ENCODE assay signal across 1 cellular context in the genomic region with DNA sequence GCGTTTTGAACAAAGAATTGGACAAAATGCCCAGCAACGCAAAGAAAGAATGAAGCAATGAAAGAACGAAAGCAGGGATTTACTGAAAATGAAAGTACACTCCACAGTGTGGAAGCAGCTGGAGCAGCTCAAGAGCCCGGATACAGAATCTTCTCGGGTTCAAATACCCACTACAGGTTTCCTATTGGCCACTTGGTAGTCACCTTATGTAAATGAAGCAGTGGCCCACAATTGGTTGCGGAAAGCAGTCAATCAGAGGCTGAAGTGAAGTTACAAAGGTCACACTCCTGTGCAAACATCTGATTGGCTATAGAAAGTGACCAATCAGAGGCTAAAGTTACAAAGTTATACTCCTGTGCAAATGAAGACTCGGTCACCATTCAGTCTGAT.
TF ChIP-seq lines count a peak whose summit lies in the region.

No MANE protein-coding gene starts in this region.

TF ChIP-seq in HepG2, 621 proteins besides CTCF, POLR2A, EP300 and RAD21 (continued from another document):
- TF ChIP-seq ZFP36L1 (CRISPR knock-in tag; IDR thresholded peaks at IDR 0.05) (no peak), LCORL (IDR thresholded peaks at IDR 0.05) (no peak), LCORL (CRISPR knock-in tag; IDR thresholded peaks at IDR 0.05) (no peak), ARID2 (CRISPR knock-in tag; IDR thresholded peaks at IDR 0.05; ENCODE audit: borderline replicate concordance) (no peak), NFYC (CRISPR knock-in tag; IDR thresholded peaks at IDR 0.05) (peak; percentile 90), ZNF652 (CRISPR knock-in tag; IDR thresholded peaks at IDR 0.05; ENCODE audit: borderline replicate concordance, low read depth) (no peak), TGIF2 (CRISPR knock-in tag; IDR thresholded peaks at IDR 0.05) (no peak), MTF2 (CRISPR knock-in tag; IDR thresholded peaks at IDR 0.05; ENCODE audit: borderline replicate concordance) (no peak), PCBP2 (optimal IDR thresholded peaks at IDR 0.05; ENCODE audit: low read depth, low read length, poor library complexity, severe bottlenecking) (no peak), ZNF660 (CRISPR knock-in tag; IDR thresholded peaks at IDR 0.05; ENCODE audit: borderline replicate concordance, low read depth) (no peak), ZNF550 (CRISPR knock-in tag; IDR thresholded peaks at IDR 0.05; ENCODE audit: borderline replicate concordance) (no peak), SP2 (CRISPR knock-in tag; IDR thresholded peaks at IDR 0.05) (peak; percentile 78), PPARG (CRISPR knock-in tag; conservative IDR thresholded peaks at IDR 0.05) (no peak), THAP11 (CRISPR knock-in tag; IDR thresholded peaks at IDR 0.05) (no peak), NFRKB (IDR thresholded peaks at IDR 0.05) (no peak), ZNF329 (CRISPR knock-in tag; IDR thresholded peaks at IDR 0.05; ENCODE audit: low read depth) (no peak), KLF16 (CRISPR knock-in tag; IDR thresholded peaks at IDR 0.05) (no peak), RBM39 (IDR thresholded peaks at IDR 0.05; ENCODE audit: low read depth, low read length, poor library complexity, severe bottlenecking) (no peak), ZNF382 (CRISPR knock-in tag; IDR thresholded peaks at IDR 0.05; ENCODE audit: borderline replicate concordance) (no peak), ZNF737 (CRISPR knock-in tag; IDR thresholded peaks at IDR 0.05; ENCODE audit: borderline replicate concordance) (no peak), RXRB (CRISPR knock-in tag; IDR thresholded peaks at IDR 0.05; ENCODE audit: borderline replicate concordance) (no peak), ZFP36L2 (CRISPR knock-in tag; IDR thresholded peaks at IDR 0.05) (no peak), KAT8 (CRISPR knock-in tag; IDR thresholded peaks at IDR 0.05) (peak; percentile 42; the same call in 1 of the 2 replicates), ZNF670 (CRISPR knock-in tag; IDR thresholded peaks at IDR 0.05; ENCODE audit: borderline replicate concordance) (no peak), ZNF343 (CRISPR knock-in tag; IDR thresholded peaks at IDR 0.05) (no peak), NFYB (CRISPR knock-in tag; IDR thresholded peaks at IDR 0.05) (peak; percentile 92), ZNF441 (CRISPR knock-in tag; IDR thresholded peaks at IDR 0.05; ENCODE audit: borderline replicate concordance) (no peak), PAX8 (CRISPR knock-in tag; IDR thresholded peaks at IDR 0.05; ENCODE audit: borderline replicate concordance) (no peak), IRX3 (CRISPR knock-in tag; IDR thresholded peaks at IDR 0.05; ENCODE audit: borderline replicate concordance, low read depth) (no peak), ZFP41 (CRISPR knock-in tag; IDR thresholded peaks at IDR 0.05; ENCODE audit: borderline replicate concordance) (no peak)
- TF ChIP-seq, protein P1, sequence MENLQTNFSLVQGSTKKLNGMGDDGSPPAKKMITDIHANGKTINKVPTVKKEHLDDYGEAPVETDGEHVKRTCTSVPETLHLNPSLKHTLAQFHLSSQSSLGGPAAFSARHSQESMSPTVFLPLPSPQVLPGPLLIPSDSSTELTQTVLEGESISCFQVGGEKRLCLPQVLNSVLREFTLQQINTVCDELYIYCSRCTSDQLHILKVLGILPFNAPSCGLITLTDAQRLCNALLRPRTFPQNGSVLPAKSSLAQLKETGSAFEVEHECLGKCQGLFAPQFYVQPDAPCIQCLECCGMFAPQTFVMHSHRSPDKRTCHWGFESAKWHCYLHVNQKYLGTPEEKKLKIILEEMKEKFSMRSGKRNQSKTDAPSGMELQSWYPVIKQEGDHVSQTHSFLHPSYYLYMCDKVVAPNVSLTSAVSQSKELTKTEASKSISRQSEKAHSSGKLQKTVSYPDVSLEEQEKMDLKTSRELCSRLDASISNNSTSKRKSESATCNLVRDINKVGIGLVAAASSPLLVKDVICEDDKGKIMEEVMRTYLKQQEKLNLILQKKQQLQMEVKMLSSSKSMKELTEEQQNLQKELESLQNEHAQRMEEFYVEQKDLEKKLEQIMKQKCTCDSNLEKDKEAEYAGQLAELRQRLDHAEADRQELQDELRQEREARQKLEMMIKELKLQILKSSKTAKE (CRISPR knock-in tag; IDR thresholded peaks at IDR 0.05; ENCODE audit: borderline replicate concordance) = no peak
- TF ChIP-seq, protein P2, sequence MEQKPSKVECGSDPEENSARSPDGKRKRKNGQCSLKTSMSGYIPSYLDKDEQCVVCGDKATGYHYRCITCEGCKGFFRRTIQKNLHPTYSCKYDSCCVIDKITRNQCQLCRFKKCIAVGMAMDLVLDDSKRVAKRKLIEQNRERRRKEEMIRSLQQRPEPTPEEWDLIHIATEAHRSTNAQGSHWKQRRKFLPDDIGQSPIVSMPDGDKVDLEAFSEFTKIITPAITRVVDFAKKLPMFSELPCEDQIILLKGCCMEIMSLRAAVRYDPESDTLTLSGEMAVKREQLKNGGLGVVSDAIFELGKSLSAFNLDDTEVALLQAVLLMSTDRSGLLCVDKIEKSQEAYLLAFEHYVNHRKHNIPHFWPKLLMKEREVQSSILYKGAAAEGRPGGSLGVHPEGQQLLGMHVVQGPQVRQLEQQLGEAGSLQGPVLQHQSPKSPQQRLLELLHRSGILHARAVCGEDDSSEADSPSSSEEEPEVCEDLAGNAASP (CRISPR knock-in tag; IDR thresholded peaks at IDR 0.05; ENCODE audit: borderline replicate concordance) = peak; percentile 21; the same call in 1 of the 2 replicates
- TF ChIP-seq, protein P3, sequence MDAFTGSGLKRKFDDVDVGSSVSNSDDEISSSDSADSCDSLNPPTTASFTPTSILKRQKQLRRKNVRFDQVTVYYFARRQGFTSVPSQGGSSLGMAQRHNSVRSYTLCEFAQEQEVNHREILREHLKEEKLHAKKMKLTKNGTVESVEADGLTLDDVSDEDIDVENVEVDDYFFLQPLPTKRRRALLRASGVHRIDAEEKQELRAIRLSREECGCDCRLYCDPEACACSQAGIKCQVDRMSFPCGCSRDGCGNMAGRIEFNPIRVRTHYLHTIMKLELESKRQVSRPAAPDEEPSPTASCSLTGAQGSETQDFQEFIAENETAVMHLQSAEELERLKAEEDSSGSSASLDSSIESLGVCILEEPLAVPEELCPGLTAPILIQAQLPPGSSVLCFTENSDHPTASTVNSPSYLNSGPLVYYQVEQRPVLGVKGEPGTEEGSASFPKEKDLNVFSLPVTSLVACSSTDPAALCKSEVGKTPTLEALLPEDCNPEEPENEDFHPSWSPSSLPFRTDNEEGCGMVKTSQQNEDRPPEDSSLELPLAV (CRISPR knock-in tag; conservative IDR thresholded peaks at IDR 0.05; ENCODE audit: low read depth) = no peak
- TF ChIP-seq, protein P4, sequence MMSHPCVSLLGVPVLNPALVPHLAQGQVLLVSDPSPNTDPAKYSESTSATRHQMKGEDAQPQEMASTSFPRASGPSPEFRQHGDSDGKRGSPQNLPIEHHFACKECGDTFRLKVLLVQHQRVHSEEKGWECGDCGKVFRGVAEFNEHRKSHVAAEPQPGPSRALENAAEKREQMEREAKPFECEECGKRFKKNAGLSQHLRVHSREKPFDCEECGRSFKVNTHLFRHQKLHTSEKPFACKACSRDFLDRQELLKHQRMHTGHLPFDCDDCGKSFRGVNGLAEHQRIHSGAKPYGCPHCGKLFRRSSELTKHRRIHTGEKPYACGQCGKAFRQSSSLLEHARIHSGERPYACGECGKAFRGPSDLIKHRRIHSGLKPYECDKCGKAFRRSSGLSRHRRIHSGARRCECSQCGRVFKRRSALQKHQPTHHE (CRISPR knock-in tag; IDR thresholded peaks at IDR 0.05; ENCODE audit: borderline replicate concordance) = no peak
- TF ChIP-seq, protein P5, sequence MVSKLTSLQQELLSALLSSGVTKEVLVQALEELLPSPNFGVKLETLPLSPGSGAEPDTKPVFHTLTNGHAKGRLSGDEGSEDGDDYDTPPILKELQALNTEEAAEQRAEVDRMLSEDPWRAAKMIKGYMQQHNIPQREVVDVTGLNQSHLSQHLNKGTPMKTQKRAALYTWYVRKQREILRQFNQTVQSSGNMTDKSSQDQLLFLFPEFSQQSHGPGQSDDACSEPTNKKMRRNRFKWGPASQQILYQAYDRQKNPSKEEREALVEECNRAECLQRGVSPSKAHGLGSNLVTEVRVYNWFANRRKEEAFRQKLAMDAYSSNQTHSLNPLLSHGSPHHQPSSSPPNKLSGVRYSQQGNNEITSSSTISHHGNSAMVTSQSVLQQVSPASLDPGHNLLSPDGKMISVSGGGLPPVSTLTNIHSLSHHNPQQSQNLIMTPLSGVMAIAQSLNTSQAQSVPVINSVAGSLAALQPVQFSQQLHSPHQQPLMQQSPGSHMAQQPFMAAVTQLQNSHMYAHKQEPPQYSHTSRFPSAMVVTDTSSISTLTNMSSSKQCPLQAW (CRISPR knock-in tag; IDR thresholded peaks at IDR 0.05) = no peak
- TF ChIP-seq, protein P6, sequence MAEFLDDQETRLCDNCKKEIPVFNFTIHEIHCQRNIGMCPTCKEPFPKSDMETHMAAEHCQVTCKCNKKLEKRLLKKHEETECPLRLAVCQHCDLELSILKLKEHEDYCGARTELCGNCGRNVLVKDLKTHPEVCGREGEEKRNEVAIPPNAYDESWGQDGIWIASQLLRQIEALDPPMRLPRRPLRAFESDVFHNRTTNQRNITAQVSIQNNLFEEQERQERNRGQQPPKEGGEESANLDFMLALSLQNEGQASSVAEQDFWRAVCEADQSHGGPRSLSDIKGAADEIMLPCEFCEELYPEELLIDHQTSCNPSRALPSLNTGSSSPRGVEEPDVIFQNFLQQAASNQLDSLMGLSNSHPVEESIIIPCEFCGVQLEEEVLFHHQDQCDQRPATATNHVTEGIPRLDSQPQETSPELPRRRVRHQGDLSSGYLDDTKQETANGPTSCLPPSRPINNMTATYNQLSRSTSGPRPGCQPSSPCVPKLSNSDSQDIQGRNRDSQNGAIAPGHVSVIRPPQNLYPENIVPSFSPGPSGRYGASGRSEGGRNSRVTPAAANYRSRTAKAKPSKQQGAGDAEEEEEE (CRISPR knock-in tag; IDR thresholded peaks at IDR 0.05; ENCODE audit: borderline replicate concordance) = no peak
- TF ChIP-seq, protein P7, sequence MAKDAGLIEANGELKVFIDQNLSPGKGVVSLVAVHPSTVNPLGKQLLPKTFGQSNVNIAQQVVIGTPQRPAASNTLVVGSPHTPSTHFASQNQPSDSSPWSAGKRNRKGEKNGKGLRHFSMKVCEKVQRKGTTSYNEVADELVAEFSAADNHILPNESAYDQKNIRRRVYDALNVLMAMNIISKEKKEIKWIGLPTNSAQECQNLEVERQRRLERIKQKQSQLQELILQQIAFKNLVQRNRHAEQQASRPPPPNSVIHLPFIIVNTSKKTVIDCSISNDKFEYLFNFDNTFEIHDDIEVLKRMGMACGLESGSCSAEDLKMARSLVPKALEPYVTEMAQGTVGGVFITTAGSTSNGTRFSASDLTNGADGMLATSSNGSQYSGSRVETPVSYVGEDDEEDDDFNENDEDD (CRISPR knock-in tag; IDR thresholded peaks at IDR 0.05; ENCODE audit: borderline replicate concordance) = no peak
